Comparison of ENCODE assay signal across 11 cellular contexts in the genomic region with DNA sequence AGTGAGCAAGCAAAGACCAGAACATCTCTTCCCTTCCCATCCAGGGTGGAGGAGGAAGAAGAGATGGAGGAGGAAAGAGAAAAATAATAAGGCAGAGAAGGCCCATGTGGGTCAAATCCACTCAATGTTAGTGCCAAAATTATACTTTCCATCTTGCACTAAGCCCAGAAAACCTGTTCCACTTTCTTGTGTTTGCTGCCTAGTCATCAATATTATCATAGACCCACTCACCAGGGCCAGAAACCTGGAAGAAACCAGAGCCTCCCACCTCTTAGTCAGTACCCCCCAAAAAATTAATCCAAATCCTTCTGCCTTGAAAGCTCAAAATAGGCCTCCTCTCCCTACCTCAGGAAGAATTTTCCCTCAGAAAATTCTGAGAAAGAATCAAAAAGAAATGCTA.
"Had no signal": no experiment of that assay in that cellular context is flagged by ENCODE, and none has a peak within 500 bp of the region (broad histone marks: within the 10 kb centered on the region; RNA-seq: fewer than 3 reads in every experiment).

No MANE protein-coding gene starts in this region.

- H3K4me3 ChIP-seq: GM23248, GM23338, HAP-1 had no signal

- H3K36me3 ChIP-seq: HAP-1 had no signal

- H3K9me3 ChIP-seq: HAP-1 had no signal

- H3K9ac ChIP-seq: GM23248 had no signal

- H3K27ac ChIP-seq: GM23248 had no signal

- ATAC-seq: GM23338, HCT116 had no signal

- DNase-seq: GM23248, GOT3, H7, H9, HCEC 1CT, HFFc6 had no signal

- H3K4me2 ChIP-seq: GM23338 had no signal

- H3K4me1 ChIP-seq: HAP-1 had no signal

- H2AFZ ChIP-seq: GM23248, GM23338 had no signal

- FAIRE-seq: H1, H54 had no signal
